Comparison of ENCODE assay signal across 26 cellular contexts in the genomic region with DNA sequence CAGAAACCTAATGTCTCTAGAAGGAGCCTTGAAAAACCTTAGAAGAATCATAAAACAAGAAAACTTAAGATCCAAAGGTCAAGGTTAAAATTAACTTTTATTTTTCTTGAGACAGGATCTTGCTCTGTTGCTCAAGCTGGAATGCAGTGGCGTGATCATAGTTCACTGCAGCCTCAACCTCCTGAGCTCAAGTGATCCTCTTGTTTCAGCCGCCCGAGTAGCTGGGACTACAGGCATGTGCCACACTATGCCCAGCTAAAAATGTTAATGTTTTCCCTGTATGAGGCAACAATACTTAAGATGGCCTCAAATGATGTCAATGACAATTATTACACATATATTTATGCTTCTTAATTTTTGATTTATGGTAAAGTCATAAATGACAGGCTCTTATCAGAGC.
"Had no signal": no experiment of that assay in that cellular context is flagged by ENCODE, and none has a peak within 500 bp of the region (broad histone marks: within the 10 kb centered on the region; RNA-seq: fewer than 3 reads in every experiment).

No MANE protein-coding gene starts in this region.

- H3K27me3 ChIP-seq: pancreas, sigmoid colon, stomach, suprapubic skin, thyroid gland, vagina had no signal

- H3K4me1 ChIP-seq: pancreas, prostate gland, sigmoid colon, stomach, suprapubic skin, thyroid gland, vagina had no signal

- H3K9me3 Mint-ChIP-seq: naive thymus-derived CD8-positive, alpha-beta T cell; type B pancreatic cell had no signal

- DNase-seq: caudate nucleus; effector CD4-positive, alpha-beta T cell; endodermal cell; erythroblast; foreskin melanocyte; head of caudate nucleus; hippocampal formation; kidney glomerular epithelial cell; left ventricle myocardium superior; mammary epithelial cell; naive thymus-derived CD8-positive, alpha-beta T cell; pancreas; retina; sigmoid colon; stimulated activated CD4-positive, alpha-beta T cell treated with anti-CD3 and anti-CD28 coated beads, Interleukin-2, amount 100 ng/mL, for 24 hours; stimulated activated CD4-positive, alpha-beta T cell treated with anti-CD3 and anti-CD28 coated beads, Interleukin-4, amount 100 ng/mL, for 4 hours; stimulated activated naive CD4-positive, alpha-beta T cell; stomach; thyroid gland had no signal

- H3K9me3 ChIP-seq: pancreas, prostate gland, sigmoid colon, suprapubic skin, thyroid gland, vagina had no signal

- H3K36me3 ChIP-seq: pancreas, prostate gland, sigmoid colon, suprapubic skin, thyroid gland, vagina had no signal

- H3K27ac Mint-ChIP-seq: endodermal cell; naive thymus-derived CD8-positive, alpha-beta T cell; type B pancreatic cell had no signal

- H3K27me3 Mint-ChIP-seq: type B pancreatic cell had no signal

- H3K36me3 Mint-ChIP-seq: naive thymus-derived CD8-positive, alpha-beta T cell; type B pancreatic cell had no signal

- H3K4me3 Mint-ChIP-seq: endodermal cell; naive thymus-derived CD8-positive, alpha-beta T cell; neural crest cell; type B pancreatic cell had no signal

- H3K4me3 ChIP-seq: coronary artery, pancreas, prostate gland, sigmoid colon, skin epidermis, stomach, suprapubic skin, thyroid gland, vagina had no signal

- H3K4me1 Mint-ChIP-seq: naive thymus-derived CD8-positive, alpha-beta T cell had no signal

- ATAC-seq: left ventricle myocardium superior; naive thymus-derived CD8-positive, alpha-beta T cell; pancreas had no signal

- H3K27ac ChIP-seq: coronary artery, pancreas, prostate gland, sigmoid colon, skin epidermis, stomach, suprapubic skin, thyroid gland, vagina had no signal
